In the genomic region with DNA sequence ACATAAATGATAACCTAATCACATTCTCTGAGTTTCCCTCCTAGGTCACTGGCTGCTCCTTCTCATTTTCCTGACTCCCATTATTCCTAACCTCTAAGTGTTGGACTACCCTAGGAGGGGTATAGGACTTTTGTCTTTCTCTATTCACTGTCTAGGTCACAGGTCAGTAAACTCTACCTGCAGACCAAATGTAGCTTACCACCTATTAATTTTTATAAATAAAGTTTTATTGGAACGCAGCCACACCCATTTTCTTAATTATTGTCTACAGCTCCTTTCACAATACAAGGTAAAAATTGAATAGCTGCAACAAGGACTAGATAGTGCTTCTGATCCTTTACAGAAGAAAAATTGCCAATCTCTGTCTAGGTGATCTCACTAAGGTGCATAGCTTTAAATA, we compare ENCODE assay signal across 26 cellular contexts.
"Had no signal": no experiment of that assay in that cellular context is flagged by ENCODE, and none has a peak within 500 bp of the region (broad histone marks: within the 10 kb centered on the region; RNA-seq: fewer than 3 reads in every experiment).

No MANE protein-coding gene starts in this region.

- H3K4me1 Mint-ChIP-seq: immature natural killer cell, memory B cell had no signal

- H3K4me2 ChIP-seq: hepatocyte had no signal

- H3K27me3 Mint-ChIP-seq: memory B cell; naive B cell; naive thymus-derived CD4-positive, alpha-beta T cell had no signal

- H3K79me2 ChIP-seq: hepatocyte had no signal

- FAIRE-seq: islet of Langerhans, keratinocyte, kidney had no signal

- H3K36me3 ChIP-seq: left lung, left ventricle myocardium inferior, lower lobe of right lung had no signal

- H3K27me3 ChIP-seq: hepatocyte, left lung had no signal

- H3K9me3 ChIP-seq: left lung, left ventricle myocardium inferior, lower lobe of right lung, mucosa of descending colon had no signal

- H3K27ac ChIP-seq: hepatocyte, left lung, left ventricle myocardium inferior, lower lobe of right lung had no signal

- H3K27ac Mint-ChIP-seq: immature natural killer cell; memory B cell; mesothelial cell of epicardium; naive B cell; naive thymus-derived CD4-positive, alpha-beta T cell had no signal

- H3K4me1 ChIP-seq: left lung had no signal

- ATAC-seq: left cardiac atrium; left colon; left lobe of liver; left lung; left ventricle myocardium superior; lower lobe of right lung; mucosa of descending colon; naive thymus-derived CD4-positive, alpha-beta T cell had no signal

- H2AFZ ChIP-seq: hepatocyte had no signal

- H3K4me3 Mint-ChIP-seq: immature natural killer cell; memory B cell; mesothelial cell of epicardium; naive B cell; naive thymus-derived CD4-positive, alpha-beta T cell had no signal

- DNase-seq: hippocampal formation; hypothalamus; immature natural killer cell; islet precursor cell; kidney; kidney glomerular epithelial cell; left cardiac atrium; left colon; left lung; left ventricle myocardium inferior; left ventricle myocardium superior; lower lobe of right lung; mammary epithelial cell; mesenchymal stem cell; mesendoderm; midbrain; mucosa of descending colon; naive B cell; naive thymus-derived CD4-positive, alpha-beta T cell had no signal

- H3K4me3 ChIP-seq: hepatocyte, left lung, left ventricle myocardium inferior, lower lobe of right lung, lung, mucosa of descending colon had no signal
